In the genomic region with DNA sequence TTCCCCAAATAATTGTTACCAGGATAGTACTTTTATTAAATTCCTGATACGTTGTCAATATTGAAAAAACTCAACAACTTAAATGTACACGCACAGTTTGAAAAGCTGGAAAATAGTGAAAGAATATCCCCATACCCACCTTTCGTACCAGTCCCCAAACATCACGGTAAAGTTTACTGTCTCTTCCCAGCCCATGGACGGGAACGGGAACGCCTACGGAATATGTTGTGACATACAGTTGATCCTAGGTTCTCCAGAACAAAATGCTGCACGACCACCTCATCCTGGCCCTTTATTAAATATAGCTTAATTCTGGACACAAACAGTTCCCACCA, we compare ENCODE assay signal across 8 cellular contexts. TPM values are rescaled to one million over a fixed set of nuclear protein-coding genes. Genes with fewer than 3 reads are reported as not detected.
DNase-seq lines count a peak whose midpoint lies in the region; ATAC-seq, FAIRE-seq and TF ChIP-seq lines count a peak whose summit lies in the region.

No MANE protein-coding gene starts in this region.

- H3K9me3 ChIP-seq in A673 (ENCODE audit: low read depth, low read length, poor library complexity, severe bottlenecking): no peaks in the 10 kb centered on the region
- no peaks in the 10 kb centered on the region for H3K9me3 ChIP-seq in HepG2 (ENCODE audit: low read length)
- H3K9me3 ChIP-seq in transverse colon: no peaks in the 10 kb centered on the region

- in situ Hi-C loops in astrocyte of the spinal cord (cut with HindIII; ENCODE audit: low sequenced_read_pairs): no loop called here
- in situ Hi-C loops in HepG2 (cut with HindIII; ENCODE audit: extremely low pct_ligation_motif_present, low pct_unique_long_range_greater_than_20kb): no loop called here
- in situ Hi-C loops in transverse colon (cut with MboI; ENCODE audit: low pct_ligation_motif_present in 1 of 4, low pct_unique_long_range_greater_than_20kb in 1 of 4, low sequenced_read_pairs in 3 of 4): loop anchor here in 1 of 4 donors (25.0 kb wide), 2 partner anchors 283 to 392 kb away; no protein-coding TSS in a partner anchor

- TF ChIP-seq RAD21 in HepG2 (CRISPR knock-in tag; IDR thresholded peaks at IDR 0.05): no peak

- no peak for FAIRE-seq in HepG2 (lab: Jason Lieb, UNC)

- CTCF ChIA-PET in A673 (lab: Charles Lee): no interaction called here
- CTCF ChIA-PET in HepG2 (lab: Yijun Ruan, JAX; ENCODE audit: low intra/inter-chr PET ratio, low total read pairs): no interaction called here

- H3K79me2 ChIP-seq in HepG2 (ENCODE audit: insufficient read depth, low read length): peaks cover 6% of the 10 kb centered on the region

- H3K36me3 ChIP-seq in A673 (ENCODE audit: insufficient read depth, low read length, poor library complexity, severe bottlenecking) (peaks cover 8% of the 10 kb centered on the region), HepG2 (replicated peaks in 1 of 2; ENCODE audit: control insufficient read depth in 1 of 2, insufficient read depth in 2 of 2, low read length in 2 of 2) (peaks cover 0 to 18% of the 10 kb centered on the region in 2 experiments; a peak in 1 of 5 replicates), transverse colon (no peaks in the 10 kb centered on the region)

- H3K9ac ChIP-seq in HepG2 (ENCODE audit: insufficient read depth, low read depth, low read length): peak overlapping the region; percentile 95

- H3K27me3 ChIP-seq in A673 (replicated peaks; ENCODE audit: insufficient read depth, low read depth, low read length, poor library complexity) (no peaks in the 10 kb centered on the region), HepG2 (ENCODE audit: control insufficient read depth in 1 of 2, insufficient read depth in 2 of 2, low read length in 2 of 2) (no peaks in the 10 kb centered on the region), transverse colon (no peaks in the 10 kb centered on the region)

- intact Hi-C loops in A673 (cut with micrococcal nuclease; ENCODE audit: unreplicated experiment): no loop called here
- intact Hi-C loops in HepG2 (cut with micrococcal nuclease; ENCODE audit: unreplicated experiment): no loop called here
- intact Hi-C loops in transverse colon (cut with DNase I; ENCODE audit: low total_unique reads): no loop called here

- WGBS in HepG2 (ENCODE audit: low lambda C conversion rate): 6% methylated on average over 9 of the region's 9 CpGs
- 0 to 3% methylated on average over 7 to 9 of the region's 9 CpGs for WGBS in transverse colon (ENCODE audit: low coverage in 1 of 2), 2 donors

- peaks cover 9% of the 10 kb centered on the region for H3K4me1 ChIP-seq in A673 (ENCODE audit: insufficient read depth, low read length, poor library complexity, severe bottlenecking)
- peaks cover 11% of the 10 kb centered on the region for H3K4me1 ChIP-seq in HepG2 (ENCODE audit: insufficient read depth, low read length)
- peaks cover 13 to 38% (median 20%) of the 10 kb centered on the region in 4 donors for H3K4me1 ChIP-seq in transverse colon

- BruUV-seq in A673 (replicated peaks; lab: Mats Ljungman, UMichigan) (TSS peak; percentile 68), HepG2 (replicated peaks; lab: Mats Ljungman, UMichigan) (TSS peak; percentile 88)

- H3K4me3 ChIP-seq in A673 (ENCODE audit: low read depth, low read length, poor library complexity, severe bottlenecking): peak overlapping the region; percentile 69
- peak overlapping the region; percentile 79 for H3K4me3 ChIP-seq in astrocyte of the spinal cord (ENCODE audit: low read depth, low read length)
- H3K4me3 ChIP-seq in HepG2 (replicated peaks in 1 of 3; ENCODE audit: insufficient read depth in 1 of 3, low read depth in 2 of 3, low read length in 3 of 3): peak overlapping the region; percentile 86 to 95 (median 87)
- peak overlapping the region; percentile 69 to 86 (median 79) for H3K4me3 ChIP-seq in transverse colon

- TF ChIP-seq POLR2A in HepG2 (IDR thresholded peaks at IDR 0.05; ENCODE audit: insufficient read depth in 1 of 2, low read depth in 2 of 2, low read length in 2 of 2): no peak
- no peak for TF ChIP-seq POLR2A in transverse colon (IDR thresholded peaks at IDR 0.05)

- peak overlapping the region; percentile 84 for H3K27ac ChIP-seq in A673 (ENCODE audit: low read depth, low read length, poor library complexity, severe bottlenecking)
- peak overlapping the region; percentile 91 for H3K27ac ChIP-seq in HepG2 (ENCODE audit: extremely low read length, insufficient read depth, low read length)
- H3K27ac ChIP-seq in transverse colon: peak overlapping the region; percentile 95 to 97 (median 96)

- ATAC-seq in HG03135 (IDR thresholded peaks at IDR 0.05; ENCODE audit: unreplicated experiment) (peak; percentile 3), HepG2 (peak; percentile 54)

- TF ChIP-seq CTCF in A673 (conservative IDR thresholded peaks at IDR 0.05; ENCODE audit: low read depth, low read length) (no peak), astrocyte of the spinal cord (IDR thresholded peaks at IDR 0.05; ENCODE audit: low read depth, low read length) (no peak), HepG2 (CRISPR knock-in tag; IDR thresholded peaks at IDR 0.05) (no peak), transverse colon (IDR thresholded peaks at IDR 0.05) (no peak)

- H4K20me1 ChIP-seq in HepG2 (ENCODE audit: insufficient read depth, low read length): no peaks in the 10 kb centered on the region

- peak overlapping the region; percentile 61 for H2AFZ ChIP-seq in HepG2 (ENCODE audit: low read length)

- POLR2A ChIA-PET in A673 (lab: Charles Lee; ENCODE audit: low non-redundant PET): no interaction called here
- POLR2A ChIA-PET in HepG2 (lab: Yijun Ruan, JAX): interaction anchor here (1.9 to 2.5 kb wide), 2 partner anchors 16 to 164 kb away, joined by 9 to 13 read pairs; partner anchors contain the start of genes CBLL1, COG5 and DUS4L

- H3K4me2 ChIP-seq in HepG2 (ENCODE audit: low read depth, low read length): peak overlapping the region; percentile 73

- DNase-seq in A673 (ENCODE audit: low spot score): no peak
- no peak for DNase-seq in astrocyte of the spinal cord (ENCODE audit: low read depth, low spot score)
- DNase-seq in HepG2 (ENCODE audit: low spot score): peak; percentile 34
- no peak for DNase-seq in transverse colon
- DNase-seq in NCI-H1105 treated with DMSO at 0.1 percent for 48 hours (lab: John Stamatoyannopoulos, UW): no peak
- DNase-seq in NCI-H146 treated with DMSO at 0.1 percent for 48 hours (lab: John Stamatoyannopoulos, UW; ENCODE audit: unreplicated experiment): no peak
- no peak for DNase-seq in GM19238 (ENCODE audit: insufficient read length, low spot score)

- no peak for TF ChIP-seq EP300 in HepG2 (IDR thresholded peaks at IDR 0.05; ENCODE audit: low read depth in 2 of 2, low read length in 2 of 2)
- TF ChIP-seq EP300 in HepG2 (CRISPR knock-in tag; IDR thresholded peaks at IDR 0.05; ENCODE audit: borderline replicate concordance): no peak
- TF ChIP-seq EP300 in transverse colon (IDR thresholded peaks at IDR 0.05; ENCODE audit: low read depth): no peak

RNA-seq across cellular contexts. Expression of gene BCAP29, which starts 0.5 kb away (rescaled TPM):
- total RNA-seq in A673 (2021): 30.3 and 32.0 TPM in 2 replicates
- total RNA-seq in HepG2 (2016; rRNA removed; fragmentation: Illumina TruSeq; extraction: Trizol): 27.8 and 35.6 TPM in 2 replicates
- 9.7 and 10.3 TPM in 2 replicates for total RNA-seq in HepG2 (2016; cell fraction: cytosol; rRNA removed; fragmentation: Illumina TruSeq; extraction: Trizol; ENCODE audit: low read depth)
- 24.9 and 34.5 TPM in 2 replicates for total RNA-seq in HepG2 (2016; cell fraction: insoluble cytoplasmic fraction; rRNA removed; fragmentation: Illumina TruSeq; extraction: Trizol)
- 15.3 and 18.6 TPM in 2 replicates for total RNA-seq in HepG2 (2016; cell fraction: membrane; rRNA removed; fragmentation: Illumina TruSeq; extraction: Trizol)
- 34.2 and 42.0 TPM in 2 replicates for total RNA-seq in HepG2 (2016; cell fraction: nucleus; rRNA removed; fragmentation: Illumina TruSeq; extraction: Trizol)
- polyA plus RNA-seq in HepG2 (2011; rRNA removed): 11.1 and 15.3 TPM in 2 replicates
- 6.6 and 15.3 TPM in 2 replicates for polyA plus RNA-seq in HepG2 (2011; cell fraction: cytosol; rRNA removed)
- polyA plus RNA-seq in HepG2 (2011; cell fraction: nucleus; rRNA removed): 5.5 and 6.6 TPM in 2 replicates
- 18.6 and 33.9 TPM in 2 replicates for polyA plus RNA-seq in HepG2 (2012)
- 12.8 and 13.2 TPM in 2 replicates for polyA plus RNA-seq in HepG2 (2016; cell fraction: cytosol; fragmentation: Illumina TruSeq; extraction: Trizol; ENCODE audit: low read depth)
- polyA plus RNA-seq in HepG2 (2016; cell fraction: insoluble cytoplasmic fraction; fragmentation: Illumina TruSeq; extraction: Trizol; ENCODE audit: low read depth): 21.5 and 21.6 TPM in 2 replicates
- polyA plus RNA-seq in HepG2 (2016; cell fraction: membrane; fragmentation: Illumina TruSeq; extraction: Trizol; ENCODE audit: low read depth): 12.1 and 13.0 TPM in 2 replicates
- 41.8 and 43.2 TPM in 2 replicates for polyA plus RNA-seq in HepG2 (2016; cell fraction: nucleus; fragmentation: Illumina TruSeq; extraction: Trizol; ENCODE audit: insufficient read depth, low read depth)
- 6.7 and 10.7 TPM in 2 replicates for polyA minus RNA-seq in HepG2 (2011; rRNA and poly(A)+ RNA removed; ENCODE audit: low replicate concordance)
- 9.6 and 10.0 TPM in 2 replicates for polyA minus RNA-seq in HepG2 (2011; cell fraction: cytosol; rRNA and poly(A)+ RNA removed)
- polyA minus RNA-seq in HepG2 (2011; cell fraction: nucleus; rRNA and poly(A)+ RNA removed): 27.8 and 31.9 TPM in 2 replicates
- 10 to 100 TPM in 3 of 4 donors, 1 to 10 TPM in 1; 8.6 to 96.5 (median 73.1) TPM for total RNA-seq in transverse colon

RNA-seq across cellular contexts. Expression of gene DUS4L, which starts 15.7 kb away (rescaled TPM):
- total RNA-seq in A673 (2021) (12.6 and 14.4 TPM in 2 replicates), HepG2 (2016; rRNA removed; fragmentation: Illumina TruSeq; extraction: Trizol) (9.8 and 10.6 TPM in 2 replicates), transverse colon (10 to 100 TPM in 1 of 4 donors, 1 to 10 TPM in 3; 1.2 to 10.2 (median 4.4) TPM)
- 4.9 and 6.6 TPM in 2 replicates for total RNA-seq in HepG2 (2016; cell fraction: cytosol; rRNA removed; fragmentation: Illumina TruSeq; extraction: Trizol; ENCODE audit: low read depth)
- 8.8 and 10.7 TPM in 2 replicates for total RNA-seq in HepG2 (2016; cell fraction: insoluble cytoplasmic fraction; rRNA removed; fragmentation: Illumina TruSeq; extraction: Trizol)
- 7.6 and 9.0 TPM in 2 replicates for total RNA-seq in HepG2 (2016; cell fraction: membrane; rRNA removed; fragmentation: Illumina TruSeq; extraction: Trizol)
- 12.6 and 14.1 TPM in 2 replicates for total RNA-seq in HepG2 (2016; cell fraction: nucleus; rRNA removed; fragmentation: Illumina TruSeq; extraction: Trizol)
- polyA plus RNA-seq in HepG2 (2011; rRNA removed): 3.9 and 5.6 TPM in 2 replicates
- 2.0 and 2.7 TPM in 2 replicates for polyA plus RNA-seq in HepG2 (2011; cell fraction: cytosol; rRNA removed)
- polyA plus RNA-seq in HepG2 (2011; cell fraction: nucleus; rRNA removed): 4.9 and 5.3 TPM in 2 replicates
- 5.9 and 8.4 TPM in 2 replicates for polyA plus RNA-seq in HepG2 (2012)
- polyA plus RNA-seq in HepG2 (2016; cell fraction: cytosol; fragmentation: Illumina TruSeq; extraction: Trizol; ENCODE audit: low read depth): 2.7 and 3.6 TPM in 2 replicates
- polyA plus RNA-seq in HepG2 (2016; cell fraction: insoluble cytoplasmic fraction; fragmentation: Illumina TruSeq; extraction: Trizol; ENCODE audit: low read depth): 10.6 and 11.7 TPM in 2 replicates
- polyA plus RNA-seq in HepG2 (2016; cell fraction: membrane; fragmentation: Illumina TruSeq; extraction: Trizol; ENCODE audit: low read depth): 6.6 and 7.0 TPM in 2 replicates
- polyA plus RNA-seq in HepG2 (2016; cell fraction: nucleus; fragmentation: Illumina TruSeq; extraction: Trizol; ENCODE audit: insufficient read depth, low read depth): 11.8 and 16.4 TPM in 2 replicates
- polyA minus RNA-seq in HepG2 (2011; rRNA and poly(A)+ RNA removed; ENCODE audit: low replicate concordance): 3.5 and 8.4 TPM in 2 replicates
- 2.2 and 3.5 TPM in 2 replicates for polyA minus RNA-seq in HepG2 (2011; cell fraction: cytosol; rRNA and poly(A)+ RNA removed)
- 13.6 and 18.8 TPM in 2 replicates for polyA minus RNA-seq in HepG2 (2011; cell fraction: nucleus; rRNA and poly(A)+ RNA removed)

RNA-seq across cellular contexts. Expression of gene COG5, which starts 15.8 kb away (rescaled TPM):
- total RNA-seq in A673 (2021): 32.2 and 34.1 TPM in 2 replicates
- 31.3 and 50.0 TPM in 2 replicates for total RNA-seq in HepG2 (2016; rRNA removed; fragmentation: Illumina TruSeq; extraction: Trizol)
- total RNA-seq in HepG2 (2016; cell fraction: cytosol; rRNA removed; fragmentation: Illumina TruSeq; extraction: Trizol; ENCODE audit: low read depth): 6.1 and 6.8 TPM in 2 replicates
- total RNA-seq in HepG2 (2016; cell fraction: insoluble cytoplasmic fraction; rRNA removed; fragmentation: Illumina TruSeq; extraction: Trizol): 31.5 and 51.4 TPM in 2 replicates
- 7.1 and 7.8 TPM in 2 replicates for total RNA-seq in HepG2 (2016; cell fraction: membrane; rRNA removed; fragmentation: Illumina TruSeq; extraction: Trizol)
- 69.2 and 71.8 TPM in 2 replicates for total RNA-seq in HepG2 (2016; cell fraction: nucleus; rRNA removed; fragmentation: Illumina TruSeq; extraction: Trizol)
- 16.0 and 20.4 TPM in 2 replicates for polyA plus RNA-seq in HepG2 (2011; rRNA removed)
- 10.2 and 16.7 TPM in 2 replicates for polyA plus RNA-seq in HepG2 (2011; cell fraction: cytosol; rRNA removed)
- polyA plus RNA-seq in HepG2 (2011; cell fraction: nucleus; rRNA removed): 16.2 and 20.5 TPM in 2 replicates
- polyA plus RNA-seq in HepG2 (2012): 15.0 and 17.6 TPM in 2 replicates
- polyA plus RNA-seq in HepG2 (2016; cell fraction: cytosol; fragmentation: Illumina TruSeq; extraction: Trizol; ENCODE audit: low read depth): 0.83 and 0.87 TPM in 2 replicates
- 26.2 and 32.7 TPM in 2 replicates for polyA plus RNA-seq in HepG2 (2016; cell fraction: insoluble cytoplasmic fraction; fragmentation: Illumina TruSeq; extraction: Trizol; ENCODE audit: low read depth)
- polyA plus RNA-seq in HepG2 (2016; cell fraction: membrane; fragmentation: Illumina TruSeq; extraction: Trizol; ENCODE audit: low read depth): 2.2 and 2.3 TPM in 2 replicates
- polyA plus RNA-seq in HepG2 (2016; cell fraction: nucleus; fragmentation: Illumina TruSeq; extraction: Trizol; ENCODE audit: insufficient read depth, low read depth): 16.4 and 19.9 TPM in 2 replicates
- polyA minus RNA-seq in HepG2 (2011; rRNA and poly(A)+ RNA removed; ENCODE audit: low replicate concordance): 15.6 and 20.7 TPM in 2 replicates
- polyA minus RNA-seq in HepG2 (2011; cell fraction: cytosol; rRNA and poly(A)+ RNA removed): 18.6 and 26.5 TPM in 2 replicates
- polyA minus RNA-seq in HepG2 (2011; cell fraction: nucleus; rRNA and poly(A)+ RNA removed): 95.6 and 135 TPM in 2 replicates
- total RNA-seq in transverse colon: 10 to 100 TPM; 15.7 to 48.2 (median 35.7) TPM
